ENCODE assay signal across 1 cellular context in genomic region chr19:20367811-20368294, GRCh38.
TF ChIP-seq lines count a peak whose summit lies in the region.

No MANE protein-coding gene starts in this region.

TF ChIP-seq in H1, 55 proteins besides CTCF, POLR2A, EP300 and RAD21 (continued from another document):
- TF ChIP-seq TEAD4 (IDR thresholded peaks at IDR 0.05; ENCODE audit: low read depth, low read length) (no peak), TCF12 (IDR thresholded peaks at IDR 0.05; ENCODE audit: low read depth, low read length) (peak; percentile 66; the same call in 1 of the 2 replicates), TBP (IDR thresholded peaks at IDR 0.05; ENCODE audit: low read depth, low read length) (no peak), POLR2AphosphoS5 (IDR thresholded peaks at IDR 0.05; ENCODE audit: low read depth, low read length) (no peak), BRCA1 (IDR thresholded peaks at IDR 0.05; ENCODE audit: low read depth, low read length) (no peak), SP2 (IDR thresholded peaks at IDR 0.05; ENCODE audit: low read length) (no peak), JUND (IDR thresholded peaks at IDR 0.05; ENCODE audit: low read length) (no peak), TAF1 (IDR thresholded peaks at IDR 0.05; ENCODE audit: low read depth, low read length) (no peak), CBX5 (IDR thresholded peaks at IDR 0.05; ENCODE audit: low read depth, low read length) (no peak), NRF1 (IDR thresholded peaks at IDR 0.05; ENCODE audit: low read depth, low read length) (no peak), RBBP5 (IDR thresholded peaks at IDR 0.05; ENCODE audit: borderline replicate concordance, low read depth, low read length) (no peak), SIN3A (conservative IDR thresholded peaks at IDR 0.05 in 1 of 2, IDR thresholded peaks at IDR 0.05 in 1 of 2; ENCODE audit: low read depth in 1 of 2, low read length in 2 of 2) (no peak; a peak in 1 of 4 replicates), ASH2L (IDR thresholded peaks at IDR 0.05; ENCODE audit: low read length) (no peak), SAP30 (IDR thresholded peaks at IDR 0.05; ENCODE audit: insufficient read depth, insufficient replicate concordance, low read length) (no peak), YY1 (IDR thresholded peaks at IDR 0.05; ENCODE audit: low read depth, low read length) (peak; percentile 44; the same call in 1 of the 2 replicates), TAF7 (optimal IDR thresholded peaks at IDR 0.05; ENCODE audit: borderline replicate concordance, low read depth, low read length) (no peak), HDAC6 (IDR thresholded peaks at IDR 0.05; ENCODE audit: low read depth, low read length) (no peak), MAX (IDR thresholded peaks at IDR 0.05) (no peak), ATF2 (IDR thresholded peaks at IDR 0.05; ENCODE audit: low read length) (no peak), SP4 (IDR thresholded peaks at IDR 0.05; ENCODE audit: low read length) (no peak), SRF (IDR thresholded peaks at IDR 0.05; ENCODE audit: low read depth, low read length) (no peak), KDM5A (IDR thresholded peaks at IDR 0.05; ENCODE audit: low read length) (no peak), EZH2 (IDR thresholded peaks at IDR 0.05; ENCODE audit: low read depth, low read length, severe bottlenecking) (no peak), CHD7 (IDR thresholded peaks at IDR 0.05; ENCODE audit: insufficient replicate concordance, low read length) (no peak), BACH1 (IDR thresholded peaks at IDR 0.05; ENCODE audit: low read length) (peak; percentile 86), CHD2 (IDR thresholded peaks at IDR 0.05; ENCODE audit: low read length) (no peak), GABPA (IDR thresholded peaks at IDR 0.05; ENCODE audit: borderline replicate concordance, insufficient read depth, low read length) (no peak)
TF ChIP-seq in H1: peak in this region for 6.
